In genomic region chr6:74256387-74257180, GRCh38 we compare ENCODE assay signal across 25 cellular contexts.
DNase-seq lines count a peak whose midpoint lies in the region; ATAC-seq and TF ChIP-seq lines count a peak whose summit lies in the region.
"Had no signal": no experiment of that assay in that cellular context is flagged by ENCODE, and none has a peak within 500 bp of the region (broad histone marks: within the 10 kb centered on the region; RNA-seq: fewer than 3 reads in every experiment).

No MANE protein-coding gene starts in this region.

- no peaks in the 10 kb centered on the region for H3K36me3 Mint-ChIP-seq in Calu3 (ENCODE audit: insufficient read depth, unreplicated experiment)
- no peaks in the 10 kb centered on the region for H3K36me3 Mint-ChIP-seq in osteocyte (ENCODE audit: unreplicated experiment)
- H3K36me3 Mint-ChIP-seq: activated naive CD4-positive, alpha-beta T cell treated with anti-CD3 and anti-CD28 coated beads, Interleukin-2, amount 50 U/mL, for 24 hours had no signal

- H3K27me3 Mint-ChIP-seq in Calu3 (ENCODE audit: unreplicated experiment) (no peaks in the 10 kb centered on the region), osteocyte (ENCODE audit: unreplicated experiment) (no peaks in the 10 kb centered on the region)
- H3K27me3 Mint-ChIP-seq: activated CD4-positive, alpha-beta memory T cell treated with anti-CD3 and anti-CD28 coated beads, Interleukin-2, amount 10 ng/mL, durations not matched to agents 7 days and 5 days; activated naive CD4-positive, alpha-beta T cell treated with anti-CD3 and anti-CD28 coated beads, Interleukin-2, amount 50 U/mL, for 24 hours had no signal

- H3F3A ChIP-seq in GM23248 (ENCODE audit: insufficient read depth): peaks cover 9% of the 10 kb centered on the region

- in situ Hi-C loops in GM23248 (cut with MboI): no loop called here

- BruUV-seq in Calu3 (replicated peaks; lab: Mats Ljungman, UMichigan): no TSS peak

- H4K20me1 ChIP-seq in GM23248 (ENCODE audit: insufficient read depth): no peaks in the 10 kb centered on the region

- H3K9me3 ChIP-seq in GM23248 (ENCODE audit: low read depth): no peaks in the 10 kb centered on the region

- DNase-seq in Calu3: peak; percentile 24
- peak; percentile 37 for DNase-seq in GM23248
- DNase-seq in fibroblast of gingiva (ENCODE audit: low read depth): peak; percentile 64
- no peak for DNase-seq in osteocyte (ENCODE audit: extremely low spot score, unreplicated experiment)
- no peak for DNase-seq in substantia nigra (lab: John Stamatoyannopoulos, UW)
- no peak for DNase-seq in mesenteric fat pad (ENCODE audit: low spot score)
- DNase-seq: activated CD4-positive, alpha-beta memory T cell treated with anti-CD3 and anti-CD28 coated beads, Interleukin-2, amount 10 ng/mL, durations not matched to agents 7 days and 5 days; activated CD8-positive, alpha-beta memory T cell treated with anti-CD3 and anti-CD28 coated beads, Interleukin-2, amount 50 U/mL, for 48 hours; effector memory CD4-positive, alpha-beta T cell; mucosa of descending colon; NCI-H1417 treated with DMSO at 0.1 percent for 48 hours; NCI-H446; NCI-H82; nephron progenitor cell; RPMI8226; stimulated activated CD4-positive, alpha-beta T cell treated with anti-CD3 and anti-CD28 coated beads, Interleukin-2, amount 100 ng/mL, for 48 hours; trophoblast cell had no signal

- intact Hi-C loops in Calu3 (cut with micrococcal nuclease; ENCODE audit: unreplicated experiment): loop anchor here (10.0 kb wide), 1 partner anchor 948 kb away; the partner anchor contains the start of gene COL12A1

- H3K36me3 ChIP-seq in GM23248 (ENCODE audit: low read depth): no peaks in the 10 kb centered on the region
- H3K36me3 ChIP-seq: right atrium auricular region had no signal

- H3K4me1 Mint-ChIP-seq in Calu3 (ENCODE audit: low read depth, unreplicated experiment) (peaks cover 26% of the 10 kb centered on the region), osteocyte (ENCODE audit: unreplicated experiment) (peaks cover 15% of the 10 kb centered on the region)
- H3K4me1 Mint-ChIP-seq: activated CD4-positive, alpha-beta memory T cell treated with anti-CD3 and anti-CD28 coated beads, Interleukin-2, amount 10 ng/mL, durations not matched to agents 7 days and 5 days; activated naive CD4-positive, alpha-beta T cell treated with anti-CD3 and anti-CD28 coated beads, Interleukin-2, amount 50 U/mL, for 24 hours; nephron progenitor cell had no signal

- H3K4me3 ChIP-seq in GM23248: no peak overlapping the region
- H3K4me3 ChIP-seq: mucosa of descending colon, right atrium auricular region had no signal

- 6 to 11% methylated on average over 2 of the region's 2 CpGs for WGBS in GM23248 (ENCODE audit: low coverage in 1 of 2, low lambda C conversion rate in 2 of 2, missing lambda C conversion rate in 2 of 2), 2 experiments

- peaks cover 22% of the 10 kb centered on the region for H3K4me1 ChIP-seq in GM23248 (ENCODE audit: insufficient read depth)
- H3K4me1 ChIP-seq: parathyroid adenoma, right atrium auricular region had no signal

- H3K27ac ChIP-seq in GM23248: peak overlapping the region; percentile 78
- H3K27ac ChIP-seq in substantia nigra (ENCODE audit: low read depth, low read length, poor library complexity, severe bottlenecking): no peak overlapping the region
- H3K27ac ChIP-seq: C4-2B, KMS-11, parathyroid adenoma, right atrium auricular region, SK-N-MC had no signal

- CTCF ChIA-PET in Calu3 (lab: Charles Lee): no interaction called here

- no peaks in the 10 kb centered on the region for H3K9me2 ChIP-seq in GM23248 (ENCODE audit: insufficient read depth)

- H2AFZ ChIP-seq in GM23248: peak overlapping the region; percentile 25; the same call in 1 of the 2 replicates
- H2AFZ ChIP-seq: parathyroid adenoma had no signal

- ATAC-seq in GM21526 (IDR thresholded peaks at IDR 0.05; ENCODE audit: low FRiP score, unreplicated experiment) (no peak), GM21619 (IDR thresholded peaks at IDR 0.05; ENCODE audit: unreplicated experiment) (no peak)
- ATAC-seq: mucosa of descending colon had no signal

- peak overlapping the region; percentile 70; the same call in 1 of the 2 replicates for H3K9ac ChIP-seq in GM23248
- H3K9ac ChIP-seq: KMS-11, parathyroid adenoma had no signal

- H3K4me3 Mint-ChIP-seq in Calu3 (ENCODE audit: low read depth, unreplicated experiment) (no peak overlapping the region), osteocyte (ENCODE audit: unreplicated experiment) (no peak overlapping the region)
- H3K4me3 Mint-ChIP-seq: activated CD4-positive, alpha-beta memory T cell treated with anti-CD3 and anti-CD28 coated beads, Interleukin-2, amount 10 ng/mL, durations not matched to agents 7 days and 5 days; activated naive CD4-positive, alpha-beta T cell treated with anti-CD3 and anti-CD28 coated beads, Interleukin-2, amount 50 U/mL, for 24 hours; nephron progenitor cell had no signal

- TF ChIP-seq CTCF in Calu3 (IDR thresholded peaks at IDR 0.05; ENCODE audit: unreplicated experiment) (no peak), osteocyte (IDR thresholded peaks at IDR 0.05) (no peak)

- H3K27ac Mint-ChIP-seq in Calu3 (ENCODE audit: unreplicated experiment) (no peak overlapping the region), osteocyte (ENCODE audit: unreplicated experiment) (peak overlapping the region; percentile 10)
- H3K27ac Mint-ChIP-seq: activated CD4-positive, alpha-beta memory T cell treated with anti-CD3 and anti-CD28 coated beads, Interleukin-2, amount 10 ng/mL, durations not matched to agents 7 days and 5 days; activated naive CD4-positive, alpha-beta T cell treated with anti-CD3 and anti-CD28 coated beads, Interleukin-2, amount 50 U/mL, for 24 hours; nephron progenitor cell had no signal

- H3K9me3 Mint-ChIP-seq in Calu3 (ENCODE audit: low read depth, unreplicated experiment): no peaks in the 10 kb centered on the region
- H3K9me3 Mint-ChIP-seq in osteocyte (ENCODE audit: unreplicated experiment): no peaks in the 10 kb centered on the region
- H3K9me3 Mint-ChIP-seq: activated naive CD4-positive, alpha-beta T cell treated with anti-CD3 and anti-CD28 coated beads, Interleukin-2, amount 50 U/mL, for 24 hours had no signal

- H3K27me3 ChIP-seq in GM23248 (replicated peaks; ENCODE audit: insufficient read depth): no peaks in the 10 kb centered on the region
- H3K27me3 ChIP-seq: right atrium auricular region had no signal

- no peaks in the 10 kb centered on the region for H3K79me2 ChIP-seq in GM23248 (ENCODE audit: insufficient read depth)
- H3K79me2 ChIP-seq: parathyroid adenoma had no signal

- H3K4me2 ChIP-seq in GM23248 (ENCODE audit: unreplicated experiment): peak overlapping the region; percentile 65
- H3K4me2 ChIP-seq: KMS-11 had no signal

Comparison
In these comparisons a context has a peak if more than half of its experiments do, and no peak if none do; other contexts are left out.
1. DNase-seq: peak in Calu3 (single experiment), GM23248 (single experiment) and fibroblast of gingiva (single experiment); none in osteocyte (single experiment), substantia nigra (0 of 49) and mesenteric fat pad (single experiment).